In the genomic region with DNA sequence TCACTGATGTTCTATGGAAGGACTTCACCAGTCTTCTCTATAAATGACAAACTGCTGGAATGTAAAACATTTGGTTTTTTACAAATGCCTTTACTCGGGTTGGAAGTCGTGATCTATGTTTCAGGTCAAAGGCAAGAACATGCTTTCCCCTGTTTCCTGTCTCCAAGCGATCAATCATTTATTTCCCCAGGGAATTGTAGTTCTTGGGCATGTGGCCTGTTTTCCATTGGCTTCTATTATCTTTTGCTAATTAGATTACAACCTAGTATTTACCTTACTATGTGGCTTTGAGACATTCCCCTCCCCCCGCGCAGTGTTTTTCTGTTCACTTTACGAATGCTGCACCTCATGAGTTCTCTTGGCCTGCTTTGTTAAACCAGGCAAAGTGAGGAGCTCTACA, we compare ENCODE assay signal across 25 cellular contexts.
"Had no signal": no experiment of that assay in that cellular context is flagged by ENCODE, and none has a peak within 500 bp of the region (broad histone marks: within the 10 kb centered on the region; RNA-seq: fewer than 3 reads in every experiment).

No MANE protein-coding gene starts in this region.

- H3K4me1 Mint-ChIP-seq: activated CD4-positive, alpha-beta T cell treated with anti-CD3 and anti-CD28 coated beads for 36 hours; central memory CD8-positive, alpha-beta T cell; naive thymus-derived CD8-positive, alpha-beta T cell had no signal

- H3K36me3 Mint-ChIP-seq: activated naive CD4-positive, alpha-beta T cell treated with anti-CD3 and anti-CD28 coated beads, Interleukin-2, amount 50 U/mL, for 72 hours; naive thymus-derived CD8-positive, alpha-beta T cell; type B pancreatic cell had no signal

- FAIRE-seq: bronchial epithelial cell, colon, islet of Langerhans, pancreas had no signal

- H3K4me1 ChIP-seq: gastrocnemius medialis, pancreas, psoas muscle, uterus had no signal

- DNase-seq: activated CD4-positive, alpha-beta T cell treated with anti-CD3 and anti-CD28 coated beads for 36 hours; activated CD4-positive, CD25-positive, alpha-beta regulatory T cell; activated naive CD4-positive, alpha-beta T cell; activated T-cell treated with anti-CD3 and anti-CD28 coated beads for 4 hours; activated T-cell treated with anti-CD3 and anti-CD28 coated beads, Interleukin-2, amount 50 U/mL, for 72 hours; dermis blood vessel endothelial cell; effector CD4-positive, alpha-beta T cell; gastrocnemius medialis; glutamatergic neuron; left ventricle myocardium superior; naive thymus-derived CD8-positive, alpha-beta T cell; pancreas; psoas muscle; stimulated activated CD4-positive, alpha-beta T cell treated with anti-CD3 and anti-CD28 coated beads, Interleukin-4, amount 100 ng/mL, for 1 hour; stimulated activated naive CD8-positive, alpha-beta T cell treated with anti-CD3 and anti-CD28 coated beads, Interleukin-15, Interleukin-2, amounts not matched to agents 100 U/mL and 50 U/mL, for 24 hours; uterus had no signal

- H3K4me3 ChIP-seq: gastrocnemius medialis, pancreas, psoas muscle, right atrium auricular region, thoracic aorta, uterus had no signal

- H3K4me3 Mint-ChIP-seq: activated CD4-positive, alpha-beta T cell treated with anti-CD3 and anti-CD28 coated beads for 36 hours; activated T-cell treated with anti-CD3 and anti-CD28 coated beads, Interleukin-2, amount 50 U/mL, for 72 hours; central memory CD8-positive, alpha-beta T cell; naive thymus-derived CD8-positive, alpha-beta T cell had no signal

- H3K9me3 Mint-ChIP-seq: central memory CD8-positive, alpha-beta T cell; type B pancreatic cell had no signal

- H3K9me3 ChIP-seq: gastrocnemius medialis, neutrophil, pancreas, psoas muscle, right atrium auricular region, thoracic aorta, uterus had no signal

- ATAC-seq: activated CD4-positive, alpha-beta T cell treated with anti-CD3 and anti-CD28 coated beads for 36 hours; activated naive CD4-positive, alpha-beta T cell treated with anti-CD3 and anti-CD28 coated beads, Interleukin-2, amount 50 U/mL, for 72 hours; activated T-cell treated with anti-CD3 and anti-CD28 coated beads, Interleukin-2, amount 50 U/mL, for 72 hours; gastrocnemius medialis; left ventricle myocardium superior; naive thymus-derived CD8-positive, alpha-beta T cell; pancreas; psoas muscle; stimulated activated naive CD8-positive, alpha-beta T cell treated with anti-CD3 and anti-CD28 coated beads, Interleukin-15, Interleukin-2, amounts not matched to agents 100 U/mL and 50 U/mL, for 24 hours had no signal

- H3K27ac Mint-ChIP-seq: activated CD4-positive, alpha-beta T cell treated with anti-CD3 and anti-CD28 coated beads for 36 hours; activated naive CD4-positive, alpha-beta T cell treated with anti-CD3 and anti-CD28 coated beads, Interleukin-2, amount 50 U/mL, for 72 hours; activated T-cell treated with anti-CD3 and anti-CD28 coated beads, Interleukin-2, amount 50 U/mL, for 72 hours; naive thymus-derived CD8-positive, alpha-beta T cell; type B pancreatic cell had no signal

- H3K36me3 ChIP-seq: gastrocnemius medialis, neutrophil, pancreas, right atrium auricular region, thoracic aorta, uterus had no signal

- H3K27me3 ChIP-seq: gastrocnemius medialis, neutrophil, pancreas, right atrium auricular region, uterus had no signal

- H3K27ac ChIP-seq: gastrocnemius medialis, neutrophil, pancreas, psoas muscle, right atrium auricular region, thoracic aorta, uterus had no signal
